In genomic region chr12:90546511-90546910, GRCh38 we compare ENCODE assay signal across 25 cellular contexts.
"Had no signal": no experiment of that assay in that cellular context is flagged by ENCODE, and none has a peak within 500 bp of the region (broad histone marks: within the 10 kb centered on the region; RNA-seq: fewer than 3 reads in every experiment).

No MANE protein-coding gene starts in this region.

- H3K4me3 Mint-ChIP-seq: activated T-cell treated with anti-CD3 and anti-CD28 coated beads, Interleukin-2, amount 50 U/mL, for 24 hours; activated T-helper 17 cell treated with anti-CD3 and anti-CD28 coated beads, Interleukin-2, amount 50 U/mL, for 72 hours; brain; effector memory CD8-positive, alpha-beta T cell; natural killer cell; stimulated activated naive B cell treated with anti-CD40 and anti-IgM and Interleukin-4, amounts not matched to agents 10 μg/mL and 1 μg/mL and 100 μg/mL, for 72 hours; WTC11 had no signal

- H3K27ac ChIP-seq: esophagus squamous epithelium, gastrocnemius medialis, transverse colon, uterus had no signal

- FAIRE-seq: endothelial cell of umbilical vein, TTC549 had no signal

- H3K36me3 Mint-ChIP-seq: activated naive CD4-positive, alpha-beta T cell treated with anti-CD3 and anti-CD28 coated beads, Interleukin-2, amount 50 U/mL, for 72 hours; brain; natural killer cell; stimulated activated naive B cell treated with anti-CD40 and anti-IgM and Interleukin-4, amounts not matched to agents 10 μg/mL and 1 μg/mL and 100 μg/mL, for 72 hours; WTC11 had no signal

- H3K27me3 ChIP-seq: esophagus squamous epithelium, gastrocnemius medialis, transverse colon, uterus had no signal

- H3K4me1 Mint-ChIP-seq: activated T-helper 17 cell treated with anti-CD3 and anti-CD28 coated beads, Interleukin-2, amount 50 U/mL, for 72 hours; brain; natural killer cell; stimulated activated naive B cell treated with anti-CD40 and anti-IgM and Interleukin-4, amounts not matched to agents 10 μg/mL and 1 μg/mL and 100 μg/mL, for 72 hours had no signal

- H3K27ac Mint-ChIP-seq: activated naive CD4-positive, alpha-beta T cell treated with anti-CD3 and anti-CD28 coated beads, Interleukin-2, amount 50 U/mL, for 72 hours; activated T-cell treated with anti-CD3 and anti-CD28 coated beads, Interleukin-2, amount 50 U/mL, for 24 hours; activated T-helper 17 cell treated with anti-CD3 and anti-CD28 coated beads, Interleukin-2, amount 50 U/mL, for 72 hours; brain; effector memory CD8-positive, alpha-beta T cell; natural killer cell; progenitor cell of endocrine pancreas; stimulated activated naive B cell treated with anti-CD40 and anti-IgM and Interleukin-4, amounts not matched to agents 10 μg/mL and 1 μg/mL and 100 μg/mL, for 72 hours; WTC11 had no signal

- H3K4me1 ChIP-seq: esophagus squamous epithelium, gastrocnemius medialis, transverse colon, uterus had no signal

- DNase-seq: activated CD8-positive, alpha-beta memory T cell treated with anti-CD3 and anti-CD28 coated beads for 24 hours; activated CD8-positive, alpha-beta memory T cell treated with anti-CD3 and anti-CD28 coated beads, Interleukin-2, amount 50 U/mL, for 4 hours; activated T-cell treated with anti-CD3 and anti-CD28 coated beads, Interleukin-2, amount 50 U/mL, for 24 hours; aorta; effector memory CD8-positive, alpha-beta T cell; esophagus squamous epithelium; gastrocnemius medialis; hippocampal formation; left ventricle myocardium superior; mammary epithelial cell; midbrain; natural killer cell; retina; stimulated activated CD4-positive, alpha-beta T cell treated with anti-CD3 and anti-CD28 coated beads, Interleukin-2, amount 100 ng/mL, for 48 hours; stimulated activated CD8-positive, alpha-beta memory T cell treated with anti-CD3 and anti-CD28 coated beads, Interleukin-4, amount 100 ng/mL, for 48 hours; stimulated activated naive B cell treated with anti-CD40 and anti-IgM and Interleukin-4, amounts not matched to agents 10 μg/mL and 1 μg/mL and 100 μg/mL, for 72 hours; transverse colon; uterus had no signal

- ATAC-seq: activated naive CD4-positive, alpha-beta T cell treated with anti-CD3 and anti-CD28 coated beads, Interleukin-2, amount 50 U/mL, for 72 hours; activated T-helper 17 cell treated with anti-CD3 and anti-CD28 coated beads, Interleukin-2, amount 50 U/mL, for 72 hours; effector memory CD8-positive, alpha-beta T cell; gastrocnemius medialis; left ventricle myocardium superior; natural killer cell; stimulated activated naive B cell treated with anti-CD40 and anti-IgM and Interleukin-4, amounts not matched to agents 10 μg/mL and 1 μg/mL and 100 μg/mL, for 72 hours; WTC11 had no signal

- H3K36me3 ChIP-seq: esophagus squamous epithelium, gastrocnemius medialis, transverse colon, uterus had no signal

- H3K27me3 Mint-ChIP-seq: activated T-cell treated with anti-CD3 and anti-CD28 coated beads, Interleukin-2, amount 50 U/mL, for 24 hours; activated T-helper 17 cell treated with anti-CD3 and anti-CD28 coated beads, Interleukin-2, amount 50 U/mL, for 72 hours; brain; effector memory CD8-positive, alpha-beta T cell; progenitor cell of endocrine pancreas; stimulated activated naive B cell treated with anti-CD40 and anti-IgM and Interleukin-4, amounts not matched to agents 10 μg/mL and 1 μg/mL and 100 μg/mL, for 72 hours had no signal

- H3K9me3 ChIP-seq: esophagus squamous epithelium, gastrocnemius medialis, transverse colon, uterus had no signal

- H3K4me3 ChIP-seq: esophagus squamous epithelium, gastrocnemius medialis, transverse colon, uterus had no signal

- H3K9me3 Mint-ChIP-seq: activated naive CD4-positive, alpha-beta T cell treated with anti-CD3 and anti-CD28 coated beads, Interleukin-2, amount 50 U/mL, for 72 hours; activated T-cell treated with anti-CD3 and anti-CD28 coated beads, Interleukin-2, amount 50 U/mL, for 24 hours; activated T-helper 17 cell treated with anti-CD3 and anti-CD28 coated beads, Interleukin-2, amount 50 U/mL, for 72 hours; brain; effector memory CD8-positive, alpha-beta T cell; stimulated activated naive B cell treated with anti-CD40 and anti-IgM and Interleukin-4, amounts not matched to agents 10 μg/mL and 1 μg/mL and 100 μg/mL, for 72 hours; WTC11 had no signal
